In genomic region chr19:16799740-16800139, GRCh38 we compare ENCODE assay signal across 35 cellular contexts.
"Had no signal": no experiment of that assay in that cellular context is flagged by ENCODE, and none has a peak within 500 bp of the region (broad histone marks: within the 10 kb centered on the region; RNA-seq: fewer than 3 reads in every experiment).

No MANE protein-coding gene starts in this region.

- H3K9me3 ChIP-seq: MG63 had no signal

- H3K27ac ChIP-seq: KMS-11 had no signal

- H3K36me3 ChIP-seq: MG63 had no signal

- DNase-seq: Karpas-422, Kasumi-1, MG63, MM.1S, MV-4-11, NCI-H1048, NCI-H1092, NCI-H1092 treated with DMSO at 0.1 percent for 48 hours, NCI-H1105, NCI-H1105 treated with DMSO at 0.1 percent for 48 hours, NCI-H1417, NCI-H1417 treated with DMSO at 0.1 percent for 48 hours, NCI-H1436, NCI-H1436 treated with DMSO at 0.1 percent for 48 hours, NCI-H146, NCI-H1694, NCI-H1694 treated with DMSO at 0.1 percent for 48 hours, NCI-H187, NCI-H187 treated with DMSO at 0.1 percent for 48 hours, NCI-H1930, NCI-H2029, NCI-H2029 treated with DMSO at 0.1 percent for 48 hours, NCI-H2081, NCI-H2081 treated with DMSO at 0.1 percent for 48 hours, NCI-H2107, NCI-H2171, NCI-H2171 treated with DMSO at 0.1 percent for 48 hours, NCI-H2227 treated with DMSO at 0.1 percent for 48 hours, NCI-H226, NCI-H345, NCI-H446, NCI-H446 treated with DMSO at 0.1 percent for 48 hours, NCI-H510A, NCI-H510A treated with DMSO at 0.1 percent for 48 hours had no signal

- H3K9ac ChIP-seq: KMS-11 had no signal

- H3K27me3 ChIP-seq: MG63 had no signal

- H3K4me3 ChIP-seq: MG63 had no signal
